ENCODE assay signal across 8 cellular contexts in the genomic region with DNA sequence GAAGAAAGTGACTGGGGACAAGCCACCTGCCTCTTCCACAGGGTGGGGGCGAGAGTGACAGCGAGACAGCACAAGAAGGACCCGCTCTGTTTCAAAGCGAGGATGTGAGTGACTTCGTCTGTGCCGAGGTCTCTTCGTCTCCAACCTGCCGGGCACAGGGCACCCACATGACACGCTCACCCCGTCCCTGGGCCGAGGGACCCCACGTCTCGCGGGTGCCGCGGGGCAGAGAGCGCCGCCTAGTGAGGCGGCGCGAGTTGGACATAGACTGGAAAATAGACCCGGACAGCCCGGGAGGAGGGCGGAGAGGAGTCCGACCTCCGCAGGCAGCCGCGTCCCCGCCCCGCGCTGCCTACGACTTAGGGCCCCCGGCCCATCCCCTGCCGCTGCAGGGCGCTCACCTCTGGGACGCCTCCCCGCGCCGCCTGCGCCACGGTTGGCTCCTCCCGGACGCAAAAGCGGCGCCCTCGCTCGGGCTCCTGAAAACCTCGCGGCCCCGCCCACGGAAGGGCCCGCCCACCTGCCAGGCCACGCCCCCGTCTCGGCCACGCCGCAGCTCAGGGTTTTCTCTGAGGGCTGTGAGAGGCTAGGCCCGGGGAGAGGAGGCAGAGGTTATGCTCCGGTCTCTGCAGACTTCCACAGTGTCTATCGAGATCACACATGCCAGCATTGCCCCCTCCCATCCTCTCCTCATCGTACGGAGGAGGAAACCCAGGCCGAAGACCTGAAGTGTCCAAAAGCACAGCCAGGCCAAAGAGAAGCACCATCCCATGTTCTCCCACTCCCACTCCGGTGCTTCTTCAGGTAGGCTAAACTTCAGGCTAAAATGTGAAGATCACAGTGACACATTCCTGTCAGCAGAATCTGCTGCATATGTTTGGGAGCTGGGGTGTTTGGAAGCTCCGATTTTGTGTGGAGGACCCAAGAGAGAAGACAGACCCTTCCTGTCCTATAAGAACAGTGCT. TPM values are rescaled to one million over a fixed set of nuclear protein-coding genes. Genes with fewer than 3 reads are reported as not detected.
DNase-seq lines count a peak whose midpoint lies in the region; ATAC-seq and TF ChIP-seq lines count a peak whose summit lies in the region.

A gene with protein sequence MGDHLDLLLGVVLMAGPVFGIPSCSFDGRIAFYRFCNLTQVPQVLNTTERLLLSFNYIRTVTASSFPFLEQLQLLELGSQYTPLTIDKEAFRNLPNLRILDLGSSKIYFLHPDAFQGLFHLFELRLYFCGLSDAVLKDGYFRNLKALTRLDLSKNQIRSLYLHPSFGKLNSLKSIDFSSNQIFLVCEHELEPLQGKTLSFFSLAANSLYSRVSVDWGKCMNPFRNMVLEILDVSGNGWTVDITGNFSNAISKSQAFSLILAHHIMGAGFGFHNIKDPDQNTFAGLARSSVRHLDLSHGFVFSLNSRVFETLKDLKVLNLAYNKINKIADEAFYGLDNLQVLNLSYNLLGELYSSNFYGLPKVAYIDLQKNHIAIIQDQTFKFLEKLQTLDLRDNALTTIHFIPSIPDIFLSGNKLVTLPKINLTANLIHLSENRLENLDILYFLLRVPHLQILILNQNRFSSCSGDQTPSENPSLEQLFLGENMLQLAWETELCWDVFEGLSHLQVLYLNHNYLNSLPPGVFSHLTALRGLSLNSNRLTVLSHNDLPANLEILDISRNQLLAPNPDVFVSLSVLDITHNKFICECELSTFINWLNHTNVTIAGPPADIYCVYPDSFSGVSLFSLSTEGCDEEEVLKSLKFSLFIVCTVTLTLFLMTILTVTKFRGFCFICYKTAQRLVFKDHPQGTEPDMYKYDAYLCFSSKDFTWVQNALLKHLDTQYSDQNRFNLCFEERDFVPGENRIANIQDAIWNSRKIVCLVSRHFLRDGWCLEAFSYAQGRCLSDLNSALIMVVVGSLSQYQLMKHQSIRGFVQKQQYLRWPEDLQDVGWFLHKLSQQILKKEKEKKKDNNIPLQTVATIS (minus strand): TSS at position 454 of the 965 bp plus-strand sequence. CDS start 30,217 bp downstream, outside the sequence.

- CTCF ChIA-PET in CD4-positive, alpha-beta T cell (lab: Charles Lee): interaction anchor here (0.5 to 3.6 kb wide), 7 partner anchors 9 to 1009 kb away, joined by 3 to 27 read pairs (median 4); no protein-coding TSS in a partner anchor

- H3K27ac ChIP-seq in CD4-positive, alpha-beta T cell (ENCODE audit: low read depth, low read length): peak within 1 kb of the TSS; percentile 31

- H3K36me3 Mint-ChIP-seq in CD4-positive, alpha-beta T cell (ENCODE audit: low read depth): no peaks in the 10 kb centered on the region

- H3K4me1 Mint-ChIP-seq in CD4-positive, alpha-beta T cell (ENCODE audit: low read depth): peaks cover 27% of the 10 kb centered on the region

- peak within 1 kb of the TSS; percentile 66 for H3K4me3 Mint-ChIP-seq in CD4-positive, alpha-beta T cell

- ATAC-seq in CD4-positive, alpha-beta T cell (ENCODE audit: poor library complexity): peak; percentile 87
- ATAC-seq in GM19452 (IDR thresholded peaks at IDR 0.05; ENCODE audit: unreplicated experiment) (peak; percentile 91), HG03565 (IDR thresholded peaks at IDR 0.05; ENCODE audit: unreplicated experiment) (peak; percentile 89)

- H3K9me3 ChIP-seq in CD4-positive, alpha-beta T cell (ENCODE audit: control insufficient read depth, low read length): no peaks in the 10 kb centered on the region
- H3K9me3 ChIP-seq in endocrine pancreas (ENCODE audit: control insufficient read depth, low read length): no peaks in the 10 kb centered on the region

- no peaks in the 10 kb centered on the region for H3K27me3 ChIP-seq in CD4-positive, alpha-beta T cell (ENCODE audit: control insufficient read depth, insufficient read depth, low read length)
- H3K27me3 ChIP-seq in endocrine pancreas (ENCODE audit: control insufficient read depth, insufficient read depth, low read length): no peaks in the 10 kb centered on the region

- peak; percentile 69 for TF ChIP-seq CTCF in CD4-positive, alpha-beta T cell (IDR thresholded peaks at IDR 0.05)

- POLR2A ChIA-PET in CD4-positive, alpha-beta T cell (lab: Charles Lee): interaction anchor here (0.7 to 2.4 kb wide), 9 partner anchors 9 to 1039 kb away, joined by 3 to 18 read pairs (median 3); a partner anchor contains a TSS

- peaks cover 4% of the 10 kb centered on the region for H3K9me3 Mint-ChIP-seq in CD4-positive, alpha-beta T cell

- peak within 1 kb of the TSS; percentile 65 for H3K9ac ChIP-seq in endocrine pancreas (ENCODE audit: control insufficient read depth, insufficient read depth, low read length)

- peak; percentile 81 to 94 (median 88) for DNase-seq in CD4-positive, alpha-beta T cell
- peak; percentile 81 for DNase-seq in NCI-H82 treated with DMSO at 0.1 percent for 48 hours (lab: John Stamatoyannopoulos, UW; ENCODE audit: unreplicated experiment)
- DNase-seq in activated CD8-positive, alpha-beta memory T cell treated with anti-CD3 and anti-CD28 coated beads for 48 hours (ENCODE audit: low read depth in 2 of 3, low spot score in 2 of 3): peak; percentile 71 to 78 (median 77)
- peak; percentile 77 for DNase-seq in midbrain (lab: John Stamatoyannopoulos, UW)
- peak; percentile 82 to 84 for DNase-seq in stimulated activated CD8-positive, alpha-beta memory T cell treated with anti-CD3 and anti-CD28 coated beads, Interleukin-2, amount 100 ng/mL, for 1 hour (ENCODE audit: low read depth in 2 of 2)

- H3K27me3 Mint-ChIP-seq in CD4-positive, alpha-beta T cell: no peaks in the 10 kb centered on the region

- intact Hi-C loops in CD4-positive, alpha-beta T cell (cut with DNase I, micrococcal nuclease): loop anchor here in 1 of 2 experiments (5.0 to 10.0 kb wide), 2 partner anchors 89 to 518 kb away; no protein-coding TSS in a partner anchor

- no peaks in the 10 kb centered on the region for H3K36me3 ChIP-seq in endocrine pancreas (ENCODE audit: control insufficient read depth, insufficient read depth, low read length)

- H3K4me3 ChIP-seq in endocrine pancreas (ENCODE audit: control insufficient read depth, insufficient read depth, low read length): peak within 1 kb of the TSS; percentile 52

- H3K4me1 ChIP-seq in endocrine pancreas (ENCODE audit: control insufficient read depth, insufficient read depth, low read length): no peaks in the 10 kb centered on the region

- H3K27ac Mint-ChIP-seq in CD4-positive, alpha-beta T cell: peak within 1 kb of the TSS; percentile 83

RNA-seq across cellular contexts. Expression of the gene that starts here (rescaled TPM):
- 1 to 10 TPM; 2.1 to 2.5 TPM for total RNA-seq in CD4-positive, alpha-beta T cell

Comparison
In these comparisons a context has a peak if more than half of its experiments do, and no peak if none do; other contexts are left out.
1. Peak in every context shown above with its lines: DNase-seq, ATAC-seq, H3K4me3 ChIP-seq and H3K27ac ChIP-seq.